20 cellular contexts compared by ENCODE assay signal in the genomic region with DNA sequence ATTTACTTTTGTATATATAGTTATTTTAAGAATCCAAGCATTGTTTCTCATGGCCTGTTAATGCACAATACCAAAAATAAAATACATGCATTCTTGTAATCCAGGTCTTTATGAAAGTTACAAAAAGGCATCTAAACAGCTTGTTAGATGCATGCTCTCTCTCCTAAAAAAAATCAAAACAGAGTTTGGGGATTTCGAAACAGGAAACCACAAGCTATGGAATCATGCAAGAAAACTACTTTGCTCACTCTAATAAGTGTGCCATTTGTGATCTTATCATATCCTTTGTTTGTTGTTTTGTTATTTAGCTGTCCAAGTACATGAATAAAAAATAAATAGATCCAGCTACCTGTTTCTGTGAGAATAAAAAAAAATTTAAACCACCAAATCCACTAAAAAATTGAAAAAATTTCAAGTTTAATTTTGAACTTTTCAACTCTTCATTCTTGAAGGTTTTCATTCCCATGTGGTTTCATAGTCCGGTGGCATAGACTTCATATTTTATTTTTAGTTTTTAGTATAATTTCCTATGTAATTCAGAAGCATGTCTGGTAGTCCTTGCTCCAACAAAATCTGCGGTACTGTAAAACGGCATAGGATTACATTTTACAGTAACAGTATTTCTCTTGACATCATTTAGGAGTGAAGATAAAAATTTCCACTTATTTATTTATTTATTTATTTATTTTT. TPM values are rescaled to one million over a fixed set of nuclear protein-coding genes. Genes with fewer than 3 reads are reported as not detected.
DNase-seq lines count a peak whose midpoint lies in the region; ATAC-seq, FAIRE-seq and TF ChIP-seq lines count a peak whose summit lies in the region.
"Had no signal": no experiment of that assay in that cellular context is flagged by ENCODE, and none has a peak within 500 bp of the region (broad histone marks: within the 10 kb centered on the region; RNA-seq: fewer than 3 reads in every experiment).

No MANE protein-coding gene starts in this region.

- no peaks in the 10 kb centered on the region for H3K36me3 ChIP-seq in HEK293 (ENCODE audit: control insufficient read depth in 2 of 2, insufficient read depth in 1 of 2, low read length in 2 of 2)

- DNase-seq in AG09319 (ENCODE audit: extremely low read depth, low read depth) (peak; percentile 44), astrocyte of the cerebellum (ENCODE audit: low read depth) (peak; percentile 49), SK-N-DZ (ENCODE audit: low spot score) (no peak), cerebellum (ENCODE audit: low spot score) (no peak)
- DNase-seq in activated CD4-positive, alpha-beta T cell treated with anti-CD3 and anti-CD28 coated beads for 36 hours, result no peak
- DNase-seq: activated CD4-positive, alpha-beta T cell treated with anti-CD3 and anti-CD28 coated beads, Interleukin-2, amount 10 ng/mL, durations not matched to agents 7 days and 5 days; activated effector memory CD4-positive, alpha-beta T cell treated with anti-CD3 and anti-CD28 coated beads, Interleukin-2, amount 50 U/mL, for 16 hours; central memory CD4-positive, alpha-beta T cell; Kasumi-1; midbrain; NCI-H2171 treated with DMSO at 0.1 percent for 48 hours; stimulated activated CD4-positive, alpha-beta T cell treated with anti-CD3 and anti-CD28 coated beads, Interleukin-2, amount 100 ng/mL, for 48 hours; stimulated activated naive CD4-positive, alpha-beta T cell; T-helper 17 cell had no signal

- H3K27me3 Mint-ChIP-seq in activated CD4-positive, alpha-beta T cell treated with anti-CD3 and anti-CD28 coated beads for 36 hours, result peaks cover 15% of the 10 kb centered on the region

- H3K4me1 Mint-ChIP-seq in activated CD4-positive, alpha-beta T cell treated with anti-CD3 and anti-CD28 coated beads for 36 hours, result peaks cover 8% of the 10 kb centered on the region

- intact Hi-C loops in activated CD4-positive, alpha-beta T cell treated with anti-CD3 and anti-CD28 coated beads for 36 hours (cut with DNase I, micrococcal nuclease), result loop anchor here (5.0 to 10.0 kb wide), 2 partner anchors 740 to 1698 kb away; partner anchors contain the start of genes EFCAB7 (in 1 of the 2), ITGB3BP (in 1 of the 2) and NFIA (in 1 of the 2)

- in situ Hi-C loops in astrocyte of the cerebellum (cut with HindIII; ENCODE audit: low sequenced_read_pairs), result no loop called here

- H3K4me3 Mint-ChIP-seq in activated CD4-positive, alpha-beta T cell treated with anti-CD3 and anti-CD28 coated beads for 36 hours, result no peak overlapping the region
- H3K4me3 Mint-ChIP-seq: activated CD4-positive, alpha-beta T cell treated with anti-CD3 and anti-CD28 coated beads, Interleukin-2, amount 10 ng/mL, durations not matched to agents 7 days and 5 days; T-helper 17 cell had no signal

- no peaks in the 10 kb centered on the region for H3K4me1 ChIP-seq in HEK293 (ENCODE audit: control insufficient read depth, insufficient read depth, low read length)

- POLR2A ChIA-PET in HEK293 (lab: Yijun Ruan, JAX), result no interaction called here
- POLR2A ChIA-PET in activated CD4-positive, alpha-beta T cell treated with anti-CD3 and anti-CD28 coated beads for 36 hours (lab: Charles Lee), result no interaction called here

- H3K27ac Mint-ChIP-seq in activated CD4-positive, alpha-beta T cell treated with anti-CD3 and anti-CD28 coated beads for 36 hours, result no peak overlapping the region
- H3K27ac Mint-ChIP-seq: activated CD4-positive, alpha-beta T cell treated with anti-CD3 and anti-CD28 coated beads, Interleukin-2, amount 10 ng/mL, durations not matched to agents 7 days and 5 days; progenitor cell of endocrine pancreas; T-helper 17 cell had no signal

- H3K9me3 ChIP-seq in HEK293 (ENCODE audit: control insufficient read depth, insufficient read depth, low read depth, low read length), result no peaks in the 10 kb centered on the region

- H3K4me3 ChIP-seq in HEK293 (ENCODE audit: low read depth, low read length) (no peak overlapping the region), astrocyte of the cerebellum (ENCODE audit: low read depth, low read length) (no peak overlapping the region)

- no peaks in the 10 kb centered on the region for H3K9me3 Mint-ChIP-seq in activated CD4-positive, alpha-beta T cell treated with anti-CD3 and anti-CD28 coated beads for 36 hours (ENCODE audit: low read depth)
- H3K9me3 Mint-ChIP-seq: activated CD4-positive, alpha-beta T cell treated with anti-CD3 and anti-CD28 coated beads, Interleukin-2, amount 10 ng/mL, durations not matched to agents 7 days and 5 days; CD4-positive, alpha-beta memory T cell had no signal

- FAIRE-seq in islet of Langerhans (lab: Jason Lieb, UNC), result peak; percentile 47
- FAIRE-seq: G401.6 had no signal

- ATAC-seq in activated CD4-positive, alpha-beta T cell treated with anti-CD3 and anti-CD28 coated beads for 36 hours, result no peak
- no peak for ATAC-seq in HG02678 (IDR thresholded peaks at IDR 0.05; ENCODE audit: unreplicated experiment)
- ATAC-seq: T-helper 17 cell had no signal

- no peak for TF ChIP-seq CTCF in AG09319 (IDR thresholded peaks at IDR 0.05; ENCODE audit: low read depth, low read length)
- no peak for TF ChIP-seq CTCF in HEK293 (tag by site-specific recombination; IDR thresholded peaks at IDR 0.05)
- TF ChIP-seq CTCF in astrocyte of the cerebellum (IDR thresholded peaks at IDR 0.05; ENCODE audit: low read depth, low read length, missing control alignments), result no peak

- no peak overlapping the region for H3K27ac ChIP-seq in HEK293 (ENCODE audit: extremely low read depth, low read depth, low read length)

- H3K36me3 Mint-ChIP-seq in activated CD4-positive, alpha-beta T cell treated with anti-CD3 and anti-CD28 coated beads for 36 hours (ENCODE audit: low read depth), result no peaks in the 10 kb centered on the region
- H3K36me3 Mint-ChIP-seq: CD4-positive, alpha-beta memory T cell had no signal

- CTCF ChIA-PET in HEK293 (lab: Yijun Ruan, JAX), result interaction anchor here (0.6 to 1.5 kb wide), 2 partner anchors 13 to 342 kb away, joined by 3 to 5 read pairs; no protein-coding TSS in a partner anchor
- CTCF ChIA-PET in activated CD4-positive, alpha-beta T cell treated with anti-CD3 and anti-CD28 coated beads for 36 hours (lab: Charles Lee), result no interaction called here

TF ChIP-seq in HEK293, 187 proteins besides CTCF, POLR2A, EP300 and RAD21:
- TF ChIP-seq ZBTB7A (tag by site-specific recombination; IDR thresholded peaks at IDR 0.05; ENCODE audit: low read depth), result no peak
- no peak for TF ChIP-seq ELK4 (IDR thresholded peaks at IDR 0.05; ENCODE audit: borderline replicate concordance, low read depth, low read length)
- no peak for TF ChIP-seq IKZF3 (tag by site-specific recombination; IDR thresholded peaks at IDR 0.05)
- TF ChIP-seq, protein P1, sequence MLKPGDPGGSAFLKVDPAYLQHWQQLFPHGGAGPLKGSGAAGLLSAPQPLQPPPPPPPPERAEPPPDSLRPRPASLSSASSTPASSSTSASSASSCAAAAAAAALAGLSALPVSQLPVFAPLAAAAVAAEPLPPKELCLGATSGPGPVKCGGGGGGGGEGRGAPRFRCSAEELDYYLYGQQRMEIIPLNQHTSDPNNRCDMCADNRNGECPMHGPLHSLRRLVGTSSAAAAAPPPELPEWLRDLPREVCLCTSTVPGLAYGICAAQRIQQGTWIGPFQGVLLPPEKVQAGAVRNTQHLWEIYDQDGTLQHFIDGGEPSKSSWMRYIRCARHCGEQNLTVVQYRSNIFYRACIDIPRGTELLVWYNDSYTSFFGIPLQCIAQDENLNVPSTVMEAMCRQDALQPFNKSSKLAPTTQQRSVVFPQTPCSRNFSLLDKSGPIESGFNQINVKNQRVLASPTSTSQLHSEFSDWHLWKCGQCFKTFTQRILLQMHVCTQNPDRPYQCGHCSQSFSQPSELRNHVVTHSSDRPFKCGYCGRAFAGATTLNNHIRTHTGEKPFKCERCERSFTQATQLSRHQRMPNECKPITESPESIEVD (tag by site-specific recombination; IDR thresholded peaks at IDR 0.05), result peak; percentile 15; the same call in 1 of the 2 replicates
- TF ChIP-seq ZNF416 (tag by site-specific recombination; IDR thresholded peaks at IDR 0.05), result no peak

RNA-seq across cellular contexts. Expression of gene ATG4C, which starts 1.6 kb away (rescaled TPM):
- 11.8 and 13.1 TPM in 2 replicates for polyA plus RNA-seq in SK-N-DZ (2014; cell fraction: cytosol; rRNA removed)
- 8.6 and 8.8 TPM in 2 replicates for polyA plus RNA-seq in SK-N-DZ (2014; cell fraction: nucleus; rRNA removed)
- total RNA-seq in cerebellum, result 15.9 TPM
- total RNA-seq in activated CD4-positive, alpha-beta T cell treated with anti-CD3 and anti-CD28 coated beads for 36 hours, result 10 to 100 TPM; 16.2 to 17.7 TPM

Comparison
In these comparisons a context has a peak if more than half of its experiments do, and no peak if none do; other contexts are left out.
1. DNase-seq: peak in AG09319 (single experiment) and astrocyte of the cerebellum (single experiment); none in SK-N-DZ (single experiment), cerebellum (single experiment) and activated CD4-positive, alpha-beta T cell treated with anti-CD3 and anti-CD28 coated beads for 36 hours (single experiment).